30 cellular contexts compared by ENCODE assay signal in genomic region chr6:116020738-116021137, GRCh38.
"Had no signal": no experiment of that assay in that cellular context is flagged by ENCODE, and none has a peak within 500 bp of the region (broad histone marks: within the 10 kb centered on the region; RNA-seq: fewer than 3 reads in every experiment).

No MANE protein-coding gene starts in this region.

- H3K9me3 Mint-ChIP-seq: activated CD4-positive, alpha-beta T cell treated with anti-CD3 and anti-CD28 coated beads, Interleukin-2, amount 10 ng/mL, durations not matched to agents 7 days and 5 days; activated naive CD4-positive, alpha-beta T cell treated with anti-CD3 and anti-CD28 coated beads, Interleukin-2, amount 50 U/mL, for 24 hours; activated naive CD8-positive, alpha-beta T cell treated with anti-CD3 and anti-CD28 coated beads, Interleukin-2, amount 10 ng/mL, durations not matched to agents 7 days and 5 days; activated T-cell treated with anti-CD3 and anti-CD28 coated beads, Interleukin-2, amount 50 U/mL, for 24 hours; activated T-helper 2 cell treated with anti-CD3 and anti-CD28 coated beads, Interferon-gamma antibody, Interleukin-2, Interleukin-4, amounts not matched to agents 10 μg/mL and 5 μg/mL and 100 μg/mL, durations not matched to agents 14 hours and 24 hours and 36 hours; T-helper 1 cell treated with Interleukin-12 subunit alpha and Interleukin-12 subunit beta and Interleukin-4 antibody, amounts not matched to agents 30 μg/mL and 1 μg/mL, for 36 hours; T-helper 2 cell treated with Interferon-gamma antibody and Interleukin-4, amounts not matched to agents 5 μg/mL and 100 μg/mL, for 36 hours; WTC11 had no signal

- H3K9me3 ChIP-seq: body of pancreas, breast epithelium, MG63, SJCRH30, SK-N-SH had no signal

- H3K27ac Mint-ChIP-seq: activated CD4-positive, alpha-beta T cell treated with anti-CD3 and anti-CD28 coated beads for 36 hours; activated CD4-positive, alpha-beta T cell treated with anti-CD3 and anti-CD28 coated beads, Interleukin-2, amount 10 ng/mL, durations not matched to agents 7 days and 5 days; activated CD8-positive, alpha-beta T cell treated with anti-CD3 and anti-CD28 coated beads, Interleukin-2, amount 10 ng/mL, durations not matched to agents 7 days and 5 days; activated naive CD4-positive, alpha-beta T cell treated with anti-CD3 and anti-CD28 coated beads, Interleukin-2, amount 50 U/mL, for 24 hours; activated naive CD8-positive, alpha-beta T cell treated with anti-CD3 and anti-CD28 coated beads, Interleukin-2, amount 10 ng/mL, durations not matched to agents 7 days and 5 days; activated T-cell treated with anti-CD3 and anti-CD28 coated beads, Interleukin-2, amount 50 U/mL, for 24 hours; activated T-helper 2 cell treated with anti-CD3 and anti-CD28 coated beads, Interferon-gamma antibody, Interleukin-2, Interleukin-4, amounts not matched to agents 10 μg/mL and 5 μg/mL and 100 μg/mL, durations not matched to agents 14 hours and 24 hours and 36 hours; T-helper 1 cell treated with Interleukin-12 subunit alpha and Interleukin-12 subunit beta and Interleukin-4 antibody, amounts not matched to agents 30 μg/mL and 1 μg/mL, for 36 hours; T-helper 2 cell treated with Interferon-gamma antibody and Interleukin-4, amounts not matched to agents 5 μg/mL and 100 μg/mL, for 36 hours; WTC11 had no signal

- H3K36me3 Mint-ChIP-seq: activated naive CD4-positive, alpha-beta T cell treated with anti-CD3 and anti-CD28 coated beads, Interleukin-2, amount 50 U/mL, for 24 hours; activated naive CD8-positive, alpha-beta T cell treated with anti-CD3 and anti-CD28 coated beads, Interleukin-2, amount 10 ng/mL, durations not matched to agents 7 days and 5 days; WTC11 had no signal

- H3K4me3 ChIP-seq: body of pancreas, breast epithelium, MG63, SJCRH30 had no signal

- H3K36me3 ChIP-seq: breast epithelium, MG63, SJCRH30 had no signal

- H3K4me1 Mint-ChIP-seq: activated CD4-positive, alpha-beta T cell treated with anti-CD3 and anti-CD28 coated beads for 36 hours; activated CD4-positive, alpha-beta T cell treated with anti-CD3 and anti-CD28 coated beads, Interleukin-2, amount 10 ng/mL, durations not matched to agents 7 days and 5 days; activated naive CD4-positive, alpha-beta T cell treated with anti-CD3 and anti-CD28 coated beads, Interleukin-2, amount 50 U/mL, for 24 hours; activated naive CD8-positive, alpha-beta T cell treated with anti-CD3 and anti-CD28 coated beads, Interleukin-2, amount 10 ng/mL, durations not matched to agents 7 days and 5 days; WTC11 had no signal

- H3K4me1 ChIP-seq: breast epithelium, SJCRH30 had no signal

- H3K27me3 ChIP-seq: body of pancreas, breast epithelium, MG63, SJCRH30 had no signal

- H3K9ac ChIP-seq: SK-N-SH had no signal

- H3K27ac ChIP-seq: body of pancreas, breast epithelium, SJCRH30 had no signal

- H3K4me3 Mint-ChIP-seq: activated CD4-positive, alpha-beta T cell treated with anti-CD3 and anti-CD28 coated beads for 36 hours; activated CD4-positive, alpha-beta T cell treated with anti-CD3 and anti-CD28 coated beads, Interleukin-2, amount 10 ng/mL, durations not matched to agents 7 days and 5 days; activated CD8-positive, alpha-beta T cell treated with anti-CD3 and anti-CD28 coated beads, Interleukin-2, amount 10 ng/mL, durations not matched to agents 7 days and 5 days; activated naive CD4-positive, alpha-beta T cell treated with anti-CD3 and anti-CD28 coated beads, Interleukin-2, amount 50 U/mL, for 24 hours; activated naive CD8-positive, alpha-beta T cell treated with anti-CD3 and anti-CD28 coated beads, Interleukin-2, amount 10 ng/mL, durations not matched to agents 7 days and 5 days; activated T-cell treated with anti-CD3 and anti-CD28 coated beads, Interleukin-2, amount 50 U/mL, for 24 hours; T-helper 1 cell treated with Interleukin-12 subunit alpha and Interleukin-12 subunit beta and Interleukin-4 antibody, amounts not matched to agents 30 μg/mL and 1 μg/mL, for 36 hours; T-helper 2 cell treated with Interferon-gamma antibody and Interleukin-4, amounts not matched to agents 5 μg/mL and 100 μg/mL, for 36 hours; WTC11 had no signal

- FAIRE-seq: astrocyte, TTC549 had no signal

- ATAC-seq: activated CD4-positive, alpha-beta T cell treated with anti-CD3 and anti-CD28 coated beads for 36 hours; activated CD4-positive, CD25-positive, alpha-beta regulatory T cell treated with anti-CD3 and anti-CD28 coated beads, Interleukin-2, amount 50 U/mL, for 24 hours; activated CD8-positive, alpha-beta T cell treated with anti-CD3 and anti-CD28 coated beads, Interleukin-2, amount 10 ng/mL, durations not matched to agents 7 days and 5 days; body of pancreas; WTC11 had no signal

- DNase-seq: activated CD4-positive, alpha-beta T cell treated with anti-CD3 and anti-CD28 coated beads for 36 hours; activated CD4-positive, alpha-beta T cell treated with anti-CD3 and anti-CD28 coated beads, Interleukin-2, amount 10 ng/mL, durations not matched to agents 7 days and 5 days; activated CD4-positive, alpha-beta T cell treated with anti-CD3 and anti-CD28 coated beads, Interleukin-2, amount 50 U/mL, for 48 hours; activated CD8-positive, alpha-beta T cell treated with anti-CD3 and anti-CD28 coated beads, Interleukin-2, amount 10 ng/mL, durations not matched to agents 7 days and 5 days; activated gamma-delta T cell; activated naive CD4-positive, alpha-beta T cell treated with Interleukin-2 at 50 U/mL for 16 hours; activated naive CD8-positive, alpha-beta T cell treated with anti-CD3 and anti-CD28 coated beads, Interleukin-2, amount 10 ng/mL, durations not matched to agents 7 days and 5 days; activated T-cell treated with anti-CD3 and anti-CD28 coated beads, Interleukin-2, amount 50 U/mL, for 24 hours; body of pancreas; Kasumi-1; MG63; NCI-H1092; NCI-H1436 treated with DMSO at 0.1 percent for 48 hours; NCI-H1694 treated with DMSO at 0.1 percent for 48 hours; NCI-H2029; NCI-H345; NCI-H524 treated with DMSO at 0.1 percent for 48 hours; OCI-M1; SHP77; SJCRH30; SK-N-SH had no signal
